Comparison of ENCODE assay signal across 13 cellular contexts in genomic region chr11:19428206-19429001, GRCh38.
DNase-seq lines count a peak whose midpoint lies in the region; ATAC-seq lines count a peak whose summit lies in the region.
"Had no signal": no experiment of that assay in that cellular context is flagged by ENCODE, and none has a peak within 500 bp of the region (broad histone marks: within the 10 kb centered on the region; RNA-seq: fewer than 3 reads in every experiment).

No MANE protein-coding gene starts in this region.

- H3K9me3 Mint-ChIP-seq in activated naive CD4-positive, alpha-beta T cell treated with anti-CD3 and anti-CD28 coated beads, Interleukin-2, amount 50 U/mL, for 72 hours, result no peaks in the 10 kb centered on the region
- no peaks in the 10 kb centered on the region for H3K9me3 Mint-ChIP-seq in activated naive CD4-positive, alpha-beta T cell treated with anti-CD3 and anti-CD28 coated beads for 36 hours
- peaks cover 0 to 2% of the 10 kb centered on the region in 2 donors for H3K9me3 Mint-ChIP-seq in stimulated activated naive CD8-positive, alpha-beta T cell treated with anti-CD3 and anti-CD28 coated beads, Interleukin-15, amount 100 ng/mL, for 72 hours

- CTCF ChIA-PET in activated naive CD4-positive, alpha-beta T cell treated with anti-CD3 and anti-CD28 coated beads for 36 hours (lab: Charles Lee), result no interaction called here

- H3K27ac Mint-ChIP-seq in activated naive CD4-positive, alpha-beta T cell treated with anti-CD3 and anti-CD28 coated beads, Interleukin-2, amount 50 U/mL, for 72 hours, result no peak overlapping the region
- no peak overlapping the region for H3K27ac Mint-ChIP-seq in activated naive CD4-positive, alpha-beta T cell treated with anti-CD3 and anti-CD28 coated beads for 36 hours
- H3K27ac Mint-ChIP-seq in stimulated activated naive CD8-positive, alpha-beta T cell treated with anti-CD3 and anti-CD28 coated beads, Interleukin-15, amount 100 ng/mL, for 72 hours, result no peak overlapping the region

- H3K27me3 Mint-ChIP-seq in activated naive CD4-positive, alpha-beta T cell treated with anti-CD3 and anti-CD28 coated beads for 36 hours (ENCODE audit: low read depth), result peaks cover 39% of the 10 kb centered on the region
- H3K27me3 Mint-ChIP-seq in stimulated activated naive CD8-positive, alpha-beta T cell treated with anti-CD3 and anti-CD28 coated beads, Interleukin-15, amount 100 ng/mL, for 72 hours, result peaks cover 63% of the 10 kb centered on the region

- no peak overlapping the region for H3K4me3 Mint-ChIP-seq in activated naive CD4-positive, alpha-beta T cell treated with anti-CD3 and anti-CD28 coated beads for 36 hours
- no peak overlapping the region for H3K4me3 Mint-ChIP-seq in stimulated activated naive CD8-positive, alpha-beta T cell treated with anti-CD3 and anti-CD28 coated beads, Interleukin-15, amount 100 ng/mL, for 72 hours

- ATAC-seq in activated naive CD4-positive, alpha-beta T cell treated with anti-CD3 and anti-CD28 coated beads, Interleukin-2, amount 50 U/mL, for 72 hours, result peak; percentile 67 to 74
- peak; percentile 50 for ATAC-seq in stimulated activated naive CD8-positive, alpha-beta T cell treated with anti-CD3 and anti-CD28 coated beads, Interleukin-15, amount 100 ng/mL, for 72 hours
- ATAC-seq in GM18907 (IDR thresholded peaks at IDR 0.05; ENCODE audit: unreplicated experiment), result no peak

- intact Hi-C loops in activated naive CD4-positive, alpha-beta T cell treated with anti-CD3 and anti-CD28 coated beads for 36 hours (cut with micrococcal nuclease), result loop anchor here (1.0 kb wide), 1 partner anchor 14 kb away; no protein-coding TSS in a partner anchor

- no peaks in the 10 kb centered on the region for H3K4me1 Mint-ChIP-seq in activated naive CD4-positive, alpha-beta T cell treated with anti-CD3 and anti-CD28 coated beads for 36 hours (ENCODE audit: low read depth)
- no peaks in the 10 kb centered on the region for H3K4me1 Mint-ChIP-seq in stimulated activated naive CD8-positive, alpha-beta T cell treated with anti-CD3 and anti-CD28 coated beads, Interleukin-15, amount 100 ng/mL, for 72 hours

- H3K36me3 Mint-ChIP-seq in activated naive CD4-positive, alpha-beta T cell treated with anti-CD3 and anti-CD28 coated beads, Interleukin-2, amount 50 U/mL, for 72 hours, result no peaks in the 10 kb centered on the region
- H3K36me3 Mint-ChIP-seq in activated naive CD4-positive, alpha-beta T cell treated with anti-CD3 and anti-CD28 coated beads for 36 hours (ENCODE audit: low read depth), result no peaks in the 10 kb centered on the region

- DNase-seq in activated naive CD4-positive, alpha-beta T cell treated with anti-CD3 and anti-CD28 coated beads, Interleukin-2, amount 50 U/mL, for 72 hours (ENCODE audit: low spot score in 2 of 2), result no peak
- DNase-seq in activated naive CD4-positive, alpha-beta T cell treated with anti-CD3 and anti-CD28 coated beads for 36 hours, result no peak
- DNase-seq in NCI-H226 (peak; percentile 56), ecto neural progenitor cell (ENCODE audit: low spot score) (peak; percentile 37), NCI-H526 treated with DMSO at 0.1 percent for 48 hours (lab: John Stamatoyannopoulos, UW) (no peak), HuH-7 (ENCODE audit: low spot score) (no peak)
- DNase-seq in stimulated activated naive CD8-positive, alpha-beta T cell treated with anti-CD3 and anti-CD28 coated beads, Interleukin-15, amount 100 ng/mL, for 72 hours, result no peak
- DNase-seq: activated T-cell treated with anti-CD3 and anti-CD28 coated beads, Interleukin-2, amount 50 U/mL, for 1 hour; DND-41; hippocampal formation; KBM-7; NCI-H526 had no signal

Comparison
In these comparisons a context has a peak if more than half of its experiments do, and no peak if none do; other contexts are left out.
1. DNase-seq: peak in NCI-H226 (single experiment) and ecto neural progenitor cell (single experiment); none in activated naive CD4-positive, alpha-beta T cell treated with anti-CD3 and anti-CD28 coated beads, Interleukin-2, amount 50 U/mL, for 72 hours (0 of 2), activated naive CD4-positive, alpha-beta T cell treated with anti-CD3 and anti-CD28 coated beads for 36 hours (single experiment), stimulated activated naive CD8-positive, alpha-beta T cell treated with anti-CD3 and anti-CD28 coated beads, Interleukin-15, amount 100 ng/mL, for 72 hours (0 of 2), NCI-H526 treated with DMSO at 0.1 percent for 48 hours (single experiment) and HuH-7 (single experiment).